In the genomic region with DNA sequence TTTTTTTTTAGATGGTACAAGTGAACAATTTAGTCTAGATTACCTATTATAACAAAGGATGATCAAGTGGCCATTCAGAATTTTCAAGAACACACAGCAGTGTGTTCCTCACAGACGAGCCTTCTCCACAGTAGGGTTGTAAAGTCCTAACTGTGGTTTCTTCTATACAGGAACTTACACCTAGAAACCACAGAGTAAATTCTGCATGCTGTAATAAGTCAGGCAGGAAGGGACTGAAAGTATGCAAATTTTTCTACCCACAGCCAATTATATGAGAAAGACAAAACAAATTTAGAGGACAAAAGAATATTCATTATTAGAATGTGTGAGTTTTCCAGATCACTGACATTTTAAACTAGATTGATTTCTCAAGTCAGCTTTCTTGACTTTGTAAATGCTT, we compare ENCODE assay signal across 8 cellular contexts.
DNase-seq lines count a peak whose midpoint lies in the region; ATAC-seq, FAIRE-seq and TF ChIP-seq lines count a peak whose summit lies in the region.

No MANE protein-coding gene starts in this region.

- no peaks in the 10 kb centered on the region; the same call in 1 of the 2 replicates for H3K4me1 ChIP-seq in GM12878 (ENCODE audit: control insufficient read depth, insufficient read depth, low read length)

- H3K9ac ChIP-seq in GM12878 (ENCODE audit: control insufficient read depth, insufficient read depth, low read length), result no peak overlapping the region

- 0% methylated on average over 1 of the region's 1 CpG for WGBS in GM12878 (ENCODE audit: insufficient coverage, insufficient replicate concordance, low lambda C conversion rate, missing lambda C conversion rate)

- no peak for TF ChIP-seq EP300 in GM12878 (IDR thresholded peaks at IDR 0.05; ENCODE audit: borderline replicate concordance in 1 of 2, control insufficient read depth in 1 of 2, low read depth in 2 of 2, low read length in 2 of 2)

- 0 out of 2 replicates have a peak overlapping the region, but pooled peaks have one; percentile 28 for H3K4me2 ChIP-seq in GM12878 (ENCODE audit: control insufficient read depth, insufficient read depth)

- no peak overlapping the region for H2AFZ ChIP-seq in GM12878 (ENCODE audit: control insufficient read depth, low read depth, low read length)

- peak; percentile 23 for FAIRE-seq in GM12878 (lab: Jason Lieb, UNC)

- no peaks in the 10 kb centered on the region for H4K20me1 ChIP-seq in GM12878 (ENCODE audit: control insufficient read depth, insufficient read depth)

- no TSS peak for BruUV-seq in GM12878 (replicated peaks; lab: Mats Ljungman, UMichigan)

- POLR2A ChIA-PET in GM12878 (lab: Charles Lee), result no interaction called here

- H3K27me3 ChIP-seq in HL-60 (ENCODE audit: insufficient read depth, poor library complexity, severe bottlenecking) (no peaks in the 10 kb centered on the region), GM12878 (replicated peaks in 1 of 2; ENCODE audit: control insufficient read depth in 2 of 2, insufficient read depth in 2 of 2, low read length in 1 of 2) (peaks cover 0 to 2% of the 10 kb centered on the region in 2 experiments; a peak in 2 of 4 replicates), MG63 (no peaks in the 10 kb centered on the region)

- no peaks in the 10 kb centered on the region for H3K36me3 ChIP-seq in GM12878 (ENCODE audit: control insufficient read depth in 2 of 2, insufficient read depth in 2 of 2, low read length in 1 of 2)
- peaks cover 26% of the 10 kb centered on the region for H3K36me3 ChIP-seq in MG63

- in situ Hi-C loops in GM12878 (cut with MboI), result no loop called here

- peak; percentile 15 for DNase-seq in GM12864 (ENCODE audit: low read depth)
- DNase-seq in HL-60 (ENCODE audit: low read depth in 1 of 2, low spot score in 1 of 2), result peak in 1 of 2 experiments; percentile 66
- DNase-seq in GM12878 (ENCODE audit: low read depth, low spot score), result peak; percentile 26
- DNase-seq in NCI-H226, result no peak
- DNase-seq in NCI-H2107 (lab: John Stamatoyannopoulos, UW), result no peak
- DNase-seq in MG63, result no peak
- no peak for DNase-seq in dermis blood vessel endothelial cell

- SMC1A ChIA-PET in GM12878 (lab: Charles Lee; ENCODE audit: uncharacterized antibody, unreplicated experiment), result interaction anchor here (1.0 kb wide), 1 partner anchor 16 kb away, joined by 4 read pairs; no protein-coding TSS in a partner anchor

- intact Hi-C loops in GM12878 (cut with micrococcal nuclease; ENCODE audit: unreplicated experiment), result no loop called here

- no peak for TF ChIP-seq RAD21 in GM12878 (IDR thresholded peaks at IDR 0.05; ENCODE audit: insufficient read depth, low read depth, low read length)

- RAD21 ChIA-PET in GM12878 (lab: Charles Lee; ENCODE audit: unreplicated experiment), result no interaction called here

- TF ChIP-seq CTCF in GM12864 (IDR thresholded peaks at IDR 0.05; ENCODE audit: low read depth, low read length, missing control alignments) (no peak), HL-60 (IDR thresholded peaks at IDR 0.05; ENCODE audit: insufficient read depth, low read length) (no peak), GM12878 (IDR thresholded peaks at IDR 0.05 in 2 of 3, conservative IDR thresholded peaks at IDR 0.05 in 1 of 3; ENCODE audit: control insufficient read depth in 2 of 3, extremely low read depth in 1 of 3, insufficient read depth in 1 of 3, low read depth in 3 of 3, low read length in 3 of 3) (no peak)

- no peaks in the 10 kb centered on the region for H3K79me2 ChIP-seq in GM12878 (ENCODE audit: control insufficient read depth, insufficient read depth, low read length)

- H3K9me3 ChIP-seq in GM12878 (replicated peaks; ENCODE audit: control insufficient read depth, insufficient read depth, low read length) (no peaks in the 10 kb centered on the region), MG63 (no peaks in the 10 kb centered on the region)

- CTCF ChIA-PET in GM12878 (lab: Yijun Ruan, JAX), result interaction anchor here (1.4 to 1.8 kb wide), 2 partner anchors 35 kb away, joined by 4 to 6 read pairs; no protein-coding TSS in a partner anchor

- ATAC-seq in GM21526 (IDR thresholded peaks at IDR 0.05; ENCODE audit: low FRiP score, unreplicated experiment), result peak; percentile 99
- ATAC-seq in GM12878, result peak; percentile 89

- TF ChIP-seq POLR2A in GM12878 (IDR thresholded peaks at IDR 0.05; ENCODE audit: low read depth, low read length), result no peak

- no peak overlapping the region for H3K4me3 ChIP-seq in GM12864 (ENCODE audit: low read depth, low read length)
- H3K4me3 ChIP-seq in HL-60 (replicated peaks; ENCODE audit: insufficient read depth, low read length), result no peak overlapping the region
- no peak overlapping the region for H3K4me3 ChIP-seq in GM12878
- no peak overlapping the region for H3K4me3 ChIP-seq in MG63

- H3K27ac ChIP-seq in HL-60 (replicated peaks), result peak overlapping the region; percentile 64
- H3K27ac ChIP-seq in GM12878 (ENCODE audit: control insufficient read depth, insufficient read depth), result no peak overlapping the region

TF ChIP-seq in GM12878, 131 proteins besides CTCF, POLR2A, EP300 and RAD21:
- TF ChIP-seq MTA2 (IDR thresholded peaks at IDR 0.05; ENCODE audit: low read depth) (peak; percentile 75), POU2F2 (IDR thresholded peaks at IDR 0.05; ENCODE audit: borderline replicate concordance, low read depth, low read length) (peak; percentile 56; the same call in 1 of the 3 replicates), ATF7 (IDR thresholded peaks at IDR 0.05; ENCODE audit: low read depth) (peak; percentile 32; the same call in 1 of the 2 replicates), BHLHE40 (IDR thresholded peaks at IDR 0.05; ENCODE audit: borderline replicate concordance in 1 of 2, low read depth in 2 of 2, low read length in 1 of 2) (0 out of 4 replicates have a peak, but pooled peaks of 1 of the 2 experiments have one; percentile 18), IKZF2 (IDR thresholded peaks at IDR 0.05) (0 out of 4 replicates have a peak, but pooled peaks of 1 of the 2 experiments have one; percentile 28), RUNX3 (IDR thresholded peaks at IDR 0.05; ENCODE audit: low read length) (peak; percentile 79), CBFB (IDR thresholded peaks at IDR 0.05; ENCODE audit: low read depth) (no peak), IKZF1 (conservative IDR thresholded peaks at IDR 0.05) (0 out of 2 replicates have a peak, but pooled peaks have one; percentile 19)
- TF ChIP-seq, protein P1, sequence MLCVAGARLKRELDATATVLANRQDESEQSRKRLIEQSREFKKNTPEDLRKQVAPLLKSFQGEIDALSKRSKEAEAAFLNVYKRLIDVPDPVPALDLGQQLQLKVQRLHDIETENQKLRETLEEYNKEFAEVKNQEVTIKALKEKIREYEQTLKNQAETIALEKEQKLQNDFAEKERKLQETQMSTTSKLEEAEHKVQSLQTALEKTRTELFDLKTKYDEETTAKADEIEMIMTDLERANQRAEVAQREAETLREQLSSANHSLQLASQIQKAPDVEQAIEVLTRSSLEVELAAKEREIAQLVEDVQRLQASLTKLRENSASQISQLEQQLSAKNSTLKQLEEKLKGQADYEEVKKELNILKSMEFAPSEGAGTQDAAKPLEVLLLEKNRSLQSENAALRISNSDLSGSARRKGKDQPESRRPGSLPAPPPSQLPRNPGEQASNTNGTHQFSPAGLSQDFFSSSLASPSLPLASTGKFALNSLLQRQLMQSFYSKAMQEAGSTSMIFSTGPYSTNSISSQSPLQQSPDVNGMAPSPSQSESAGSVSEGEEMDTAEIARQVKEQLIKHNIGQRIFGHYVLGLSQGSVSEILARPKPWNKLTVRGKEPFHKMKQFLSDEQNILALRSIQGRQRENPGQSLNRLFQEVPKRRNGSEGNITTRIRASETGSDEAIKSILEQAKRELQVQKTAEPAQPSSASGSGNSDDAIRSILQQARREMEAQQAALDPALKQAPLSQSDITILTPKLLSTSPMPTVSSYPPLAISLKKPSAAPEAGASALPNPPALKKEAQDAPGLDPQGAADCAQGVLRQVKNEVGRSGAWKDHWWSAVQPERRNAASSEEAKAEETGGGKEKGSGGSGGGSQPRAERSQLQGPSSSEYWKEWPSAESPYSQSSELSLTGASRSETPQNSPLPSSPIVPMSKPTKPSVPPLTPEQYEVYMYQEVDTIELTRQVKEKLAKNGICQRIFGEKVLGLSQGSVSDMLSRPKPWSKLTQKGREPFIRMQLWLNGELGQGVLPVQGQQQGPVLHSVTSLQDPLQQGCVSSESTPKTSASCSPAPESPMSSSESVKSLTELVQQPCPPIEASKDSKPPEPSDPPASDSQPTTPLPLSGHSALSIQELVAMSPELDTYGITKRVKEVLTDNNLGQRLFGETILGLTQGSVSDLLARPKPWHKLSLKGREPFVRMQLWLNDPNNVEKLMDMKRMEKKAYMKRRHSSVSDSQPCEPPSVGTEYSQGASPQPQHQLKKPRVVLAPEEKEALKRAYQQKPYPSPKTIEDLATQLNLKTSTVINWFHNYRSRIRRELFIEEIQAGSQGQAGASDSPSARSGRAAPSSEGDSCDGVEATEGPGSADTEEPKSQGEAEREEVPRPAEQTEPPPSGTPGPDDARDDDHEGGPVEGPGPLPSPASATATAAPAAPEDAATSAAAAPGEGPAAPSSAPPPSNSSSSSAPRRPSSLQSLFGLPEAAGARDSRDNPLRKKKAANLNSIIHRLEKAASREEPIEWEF (IDR thresholded peaks at IDR 0.05; ENCODE audit: insufficient replicate concordance, low read depth, low read length), result no peak
- TF ChIP-seq, protein P2, sequence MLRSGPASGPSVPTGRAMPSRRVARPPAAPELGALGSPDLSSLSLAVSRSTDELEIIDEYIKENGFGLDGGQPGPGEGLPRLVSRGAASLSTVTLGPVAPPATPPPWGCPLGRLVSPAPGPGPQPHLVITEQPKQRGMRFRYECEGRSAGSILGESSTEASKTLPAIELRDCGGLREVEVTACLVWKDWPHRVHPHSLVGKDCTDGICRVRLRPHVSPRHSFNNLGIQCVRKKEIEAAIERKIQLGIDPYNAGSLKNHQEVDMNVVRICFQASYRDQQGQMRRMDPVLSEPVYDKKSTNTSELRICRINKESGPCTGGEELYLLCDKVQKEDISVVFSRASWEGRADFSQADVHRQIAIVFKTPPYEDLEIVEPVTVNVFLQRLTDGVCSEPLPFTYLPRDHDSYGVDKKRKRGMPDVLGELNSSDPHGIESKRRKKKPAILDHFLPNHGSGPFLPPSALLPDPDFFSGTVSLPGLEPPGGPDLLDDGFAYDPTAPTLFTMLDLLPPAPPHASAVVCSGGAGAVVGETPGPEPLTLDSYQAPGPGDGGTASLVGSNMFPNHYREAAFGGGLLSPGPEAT (IDR thresholded peaks at IDR 0.05; ENCODE audit: low read depth), result peak; percentile 19; the same call in 1 of the 2 replicates

Comparison
In these comparisons a context has a peak if more than half of its experiments do, and no peak if none do; other contexts are left out.
1. DNase-seq: peak in GM12864 (single experiment) and GM12878 (single experiment); none in NCI-H226 (single experiment), NCI-H2107 (single experiment), MG63 (single experiment) and dermis blood vessel endothelial cell (single experiment).